1 cellular context compared by ENCODE assay signal in the genomic region with DNA sequence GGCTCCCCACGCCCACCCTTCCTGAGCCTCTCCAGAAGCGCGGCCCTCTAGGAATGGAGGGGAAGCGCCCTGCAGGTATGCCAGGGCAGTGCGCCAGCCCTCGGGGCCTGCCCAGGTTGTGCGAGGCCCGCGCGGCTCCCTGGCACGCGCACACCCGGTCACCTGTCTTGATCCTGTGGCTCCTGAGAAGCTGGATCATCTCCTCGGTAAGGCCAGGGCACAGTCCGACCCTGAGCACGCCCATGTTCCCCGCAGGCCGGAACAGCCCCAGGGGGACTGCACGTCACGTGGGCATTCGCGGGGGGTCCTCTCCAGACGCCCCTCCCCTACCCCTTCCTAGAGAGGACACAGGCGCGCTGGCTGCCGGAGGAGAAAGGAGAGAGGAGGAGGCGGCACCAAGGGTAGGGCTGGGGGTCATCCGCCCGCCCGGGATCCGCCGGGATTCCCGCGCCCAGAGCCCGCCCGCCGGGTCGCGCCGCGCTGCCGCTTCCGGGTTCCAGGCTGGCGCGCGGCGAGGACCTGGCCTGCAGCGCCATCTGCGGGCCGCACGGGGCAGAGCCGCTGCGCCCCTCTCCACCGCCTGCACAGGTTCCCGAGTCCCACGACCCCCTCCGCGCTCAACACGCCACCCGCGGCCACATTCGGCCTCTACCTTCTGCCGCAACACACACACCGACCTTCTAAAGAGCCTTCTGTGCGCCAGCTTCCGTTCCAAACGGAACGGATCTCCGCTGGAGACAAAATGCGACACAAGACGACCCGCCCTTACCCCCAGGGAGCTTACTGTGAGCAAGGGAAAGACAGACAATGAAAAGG.
A peak's percentile ranks its signal among the peaks of the same experiment; 100 is the strongest.
TF ChIP-seq lines count a peak whose summit lies in the region.

A gene (minus strand): TSS at position 491 of the 816 bp plus-strand sequence. CDS start 247 bp downstream, at position 244.

TF ChIP-seq in HepG2, 621 proteins besides CTCF, POLR2A, EP300 and RAD21 (continued from another document and continues in another):
- TF ChIP-seq, protein P1, sequence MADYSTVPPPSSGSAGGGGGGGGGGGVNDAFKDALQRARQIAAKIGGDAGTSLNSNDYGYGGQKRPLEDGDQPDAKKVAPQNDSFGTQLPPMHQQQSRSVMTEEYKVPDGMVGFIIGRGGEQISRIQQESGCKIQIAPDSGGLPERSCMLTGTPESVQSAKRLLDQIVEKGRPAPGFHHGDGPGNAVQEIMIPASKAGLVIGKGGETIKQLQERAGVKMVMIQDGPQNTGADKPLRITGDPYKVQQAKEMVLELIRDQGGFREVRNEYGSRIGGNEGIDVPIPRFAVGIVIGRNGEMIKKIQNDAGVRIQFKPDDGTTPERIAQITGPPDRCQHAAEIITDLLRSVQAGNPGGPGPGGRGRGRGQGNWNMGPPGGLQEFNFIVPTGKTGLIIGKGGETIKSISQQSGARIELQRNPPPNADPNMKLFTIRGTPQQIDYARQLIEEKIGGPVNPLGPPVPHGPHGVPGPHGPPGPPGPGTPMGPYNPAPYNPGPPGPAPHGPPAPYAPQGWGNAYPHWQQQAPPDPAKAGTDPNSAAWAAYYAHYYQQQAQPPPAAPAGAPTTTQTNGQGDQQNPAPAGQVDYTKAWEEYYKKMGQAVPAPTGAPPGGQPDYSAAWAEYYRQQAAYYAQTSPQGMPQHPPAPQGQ (CRISPR knock-in tag; IDR thresholded peaks at IDR 0.05; ENCODE audit: borderline replicate concordance) = no peak
- TF ChIP-seq ZNF329 (CRISPR knock-in tag; IDR thresholded peaks at IDR 0.05; ENCODE audit: low read depth) (peak; percentile 78; the same call in 1 of the 2 replicates), TEAD3 (CRISPR knock-in tag; optimal IDR thresholded peaks at IDR 0.05; ENCODE audit: borderline replicate concordance) (peak; percentile 21), CHD2 (IDR thresholded peaks at IDR 0.05; ENCODE audit: low read depth, low read length) (peak; percentile 81), CREB1 (IDR thresholded peaks at IDR 0.05) (no peak), CREB1 (CRISPR knock-in tag; IDR thresholded peaks at IDR 0.05) (no peak), SMYD3 (CRISPR knock-in tag; IDR thresholded peaks at IDR 0.05) (no peak), ZNF839 (CRISPR knock-in tag; IDR thresholded peaks at IDR 0.05; ENCODE audit: borderline replicate concordance) (no peak), KDM4B (CRISPR knock-in tag; IDR thresholded peaks at IDR 0.05) (no peak), PITX1 (CRISPR knock-in tag; IDR thresholded peaks at IDR 0.05) (no peak; the same call in 1 of the 2 replicates), ZNF674 (CRISPR knock-in tag; IDR thresholded peaks at IDR 0.05; ENCODE audit: low read depth) (0 out of 2 replicates have a peak, but pooled peaks have one; percentile 45), YEATS4 (CRISPR knock-in tag; IDR thresholded peaks at IDR 0.05; ENCODE audit: borderline replicate concordance) (no peak), NFE2L1 (CRISPR knock-in tag; IDR thresholded peaks at IDR 0.05; ENCODE audit: borderline replicate concordance) (no peak), HES4 (CRISPR knock-in tag; IDR thresholded peaks at IDR 0.05; ENCODE audit: borderline replicate concordance) (peak; percentile 72), ZNF205 (CRISPR knock-in tag; IDR thresholded peaks at IDR 0.05) (no peak), SOX13 (IDR thresholded peaks at IDR 0.05) (no peak), SOX13 (CRISPR knock-in tag; conservative IDR thresholded peaks at IDR 0.05 in 1 of 2, IDR thresholded peaks at IDR 0.05 in 1 of 2) (no peak; a peak in 1 of 4 replicates), ELF3 (CRISPR knock-in tag; IDR thresholded peaks at IDR 0.05) (peak; percentile 94), MED13 (CRISPR knock-in tag; IDR thresholded peaks at IDR 0.05) (no peak), ZNF331 (CRISPR knock-in tag; IDR thresholded peaks at IDR 0.05) (no peak), ZNF564 (CRISPR knock-in tag; IDR thresholded peaks at IDR 0.05) (0 out of 2 replicates have a peak, but pooled peaks have one; percentile 19), MTA1 (CRISPR knock-in tag; IDR thresholded peaks at IDR 0.05; ENCODE audit: borderline replicate concordance) (peak; percentile 55; the same call in 1 of the 2 replicates), NR2C2 (CRISPR knock-in tag; IDR thresholded peaks at IDR 0.05; ENCODE audit: borderline replicate concordance) (peak; percentile 74), NR2F1 (CRISPR knock-in tag; IDR thresholded peaks at IDR 0.05) (no peak)
- TF ChIP-seq, protein P2, sequence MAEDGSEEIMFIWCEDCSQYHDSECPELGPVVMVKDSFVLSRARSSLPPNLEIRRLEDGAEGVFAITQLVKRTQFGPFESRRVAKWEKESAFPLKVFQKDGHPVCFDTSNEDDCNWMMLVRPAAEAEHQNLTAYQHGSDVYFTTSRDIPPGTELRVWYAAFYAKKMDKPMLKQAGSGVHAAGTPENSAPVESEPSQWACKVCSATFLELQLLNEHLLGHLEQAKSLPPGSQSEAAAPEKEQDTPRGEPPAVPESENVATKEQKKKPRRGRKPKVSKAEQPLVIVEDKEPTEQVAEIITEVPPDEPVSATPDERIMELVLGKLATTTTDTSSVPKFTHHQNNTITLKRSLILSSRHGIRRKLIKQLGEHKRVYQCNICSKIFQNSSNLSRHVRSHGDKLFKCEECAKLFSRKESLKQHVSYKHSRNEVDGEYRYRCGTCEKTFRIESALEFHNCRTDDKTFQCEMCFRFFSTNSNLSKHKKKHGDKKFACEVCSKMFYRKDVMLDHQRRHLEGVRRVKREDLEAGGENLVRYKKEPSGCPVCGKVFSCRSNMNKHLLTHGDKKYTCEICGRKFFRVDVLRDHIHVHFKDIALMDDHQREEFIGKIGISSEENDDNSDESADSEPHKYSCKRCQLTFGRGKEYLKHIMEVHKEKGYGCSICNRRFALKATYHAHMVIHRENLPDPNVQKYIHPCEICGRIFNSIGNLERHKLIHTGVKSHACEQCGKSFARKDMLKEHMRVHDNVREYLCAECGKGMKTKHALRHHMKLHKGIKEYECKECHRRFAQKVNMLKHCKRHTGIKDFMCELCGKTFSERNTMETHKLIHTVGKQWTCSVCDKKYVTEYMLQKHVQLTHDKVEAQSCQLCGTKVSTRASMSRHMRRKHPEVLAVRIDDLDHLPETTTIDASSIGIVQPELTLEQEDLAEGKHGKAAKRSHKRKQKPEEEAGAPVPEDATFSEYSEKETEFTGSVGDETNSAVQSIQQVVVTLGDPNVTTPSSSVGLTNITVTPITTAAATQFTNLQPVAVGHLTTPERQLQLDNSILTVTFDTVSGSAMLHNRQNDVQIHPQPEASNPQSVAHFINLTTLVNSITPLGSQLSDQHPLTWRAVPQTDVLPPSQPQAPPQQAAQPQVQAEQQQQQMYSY (CRISPR knock-in tag; IDR thresholded peaks at IDR 0.05) = no peak
- TF ChIP-seq, protein P3, sequence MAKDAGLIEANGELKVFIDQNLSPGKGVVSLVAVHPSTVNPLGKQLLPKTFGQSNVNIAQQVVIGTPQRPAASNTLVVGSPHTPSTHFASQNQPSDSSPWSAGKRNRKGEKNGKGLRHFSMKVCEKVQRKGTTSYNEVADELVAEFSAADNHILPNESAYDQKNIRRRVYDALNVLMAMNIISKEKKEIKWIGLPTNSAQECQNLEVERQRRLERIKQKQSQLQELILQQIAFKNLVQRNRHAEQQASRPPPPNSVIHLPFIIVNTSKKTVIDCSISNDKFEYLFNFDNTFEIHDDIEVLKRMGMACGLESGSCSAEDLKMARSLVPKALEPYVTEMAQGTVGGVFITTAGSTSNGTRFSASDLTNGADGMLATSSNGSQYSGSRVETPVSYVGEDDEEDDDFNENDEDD (CRISPR knock-in tag; IDR thresholded peaks at IDR 0.05; ENCODE audit: borderline replicate concordance) = peak; percentile 93
- TF ChIP-seq, protein P4, sequence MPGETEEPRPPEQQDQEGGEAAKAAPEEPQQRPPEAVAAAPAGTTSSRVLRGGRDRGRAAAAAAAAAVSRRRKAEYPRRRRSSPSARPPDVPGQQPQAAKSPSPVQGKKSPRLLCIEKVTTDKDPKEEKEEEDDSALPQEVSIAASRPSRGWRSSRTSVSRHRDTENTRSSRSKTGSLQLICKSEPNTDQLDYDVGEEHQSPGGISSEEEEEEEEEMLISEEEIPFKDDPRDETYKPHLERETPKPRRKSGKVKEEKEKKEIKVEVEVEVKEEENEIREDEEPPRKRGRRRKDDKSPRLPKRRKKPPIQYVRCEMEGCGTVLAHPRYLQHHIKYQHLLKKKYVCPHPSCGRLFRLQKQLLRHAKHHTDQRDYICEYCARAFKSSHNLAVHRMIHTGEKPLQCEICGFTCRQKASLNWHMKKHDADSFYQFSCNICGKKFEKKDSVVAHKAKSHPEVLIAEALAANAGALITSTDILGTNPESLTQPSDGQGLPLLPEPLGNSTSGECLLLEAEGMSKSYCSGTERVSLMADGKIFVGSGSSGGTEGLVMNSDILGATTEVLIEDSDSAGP (CRISPR knock-in tag; IDR thresholded peaks at IDR 0.05; ENCODE audit: borderline replicate concordance) = peak; percentile 78; the same call in 1 of the 2 replicates
- TF ChIP-seq, protein P5, sequence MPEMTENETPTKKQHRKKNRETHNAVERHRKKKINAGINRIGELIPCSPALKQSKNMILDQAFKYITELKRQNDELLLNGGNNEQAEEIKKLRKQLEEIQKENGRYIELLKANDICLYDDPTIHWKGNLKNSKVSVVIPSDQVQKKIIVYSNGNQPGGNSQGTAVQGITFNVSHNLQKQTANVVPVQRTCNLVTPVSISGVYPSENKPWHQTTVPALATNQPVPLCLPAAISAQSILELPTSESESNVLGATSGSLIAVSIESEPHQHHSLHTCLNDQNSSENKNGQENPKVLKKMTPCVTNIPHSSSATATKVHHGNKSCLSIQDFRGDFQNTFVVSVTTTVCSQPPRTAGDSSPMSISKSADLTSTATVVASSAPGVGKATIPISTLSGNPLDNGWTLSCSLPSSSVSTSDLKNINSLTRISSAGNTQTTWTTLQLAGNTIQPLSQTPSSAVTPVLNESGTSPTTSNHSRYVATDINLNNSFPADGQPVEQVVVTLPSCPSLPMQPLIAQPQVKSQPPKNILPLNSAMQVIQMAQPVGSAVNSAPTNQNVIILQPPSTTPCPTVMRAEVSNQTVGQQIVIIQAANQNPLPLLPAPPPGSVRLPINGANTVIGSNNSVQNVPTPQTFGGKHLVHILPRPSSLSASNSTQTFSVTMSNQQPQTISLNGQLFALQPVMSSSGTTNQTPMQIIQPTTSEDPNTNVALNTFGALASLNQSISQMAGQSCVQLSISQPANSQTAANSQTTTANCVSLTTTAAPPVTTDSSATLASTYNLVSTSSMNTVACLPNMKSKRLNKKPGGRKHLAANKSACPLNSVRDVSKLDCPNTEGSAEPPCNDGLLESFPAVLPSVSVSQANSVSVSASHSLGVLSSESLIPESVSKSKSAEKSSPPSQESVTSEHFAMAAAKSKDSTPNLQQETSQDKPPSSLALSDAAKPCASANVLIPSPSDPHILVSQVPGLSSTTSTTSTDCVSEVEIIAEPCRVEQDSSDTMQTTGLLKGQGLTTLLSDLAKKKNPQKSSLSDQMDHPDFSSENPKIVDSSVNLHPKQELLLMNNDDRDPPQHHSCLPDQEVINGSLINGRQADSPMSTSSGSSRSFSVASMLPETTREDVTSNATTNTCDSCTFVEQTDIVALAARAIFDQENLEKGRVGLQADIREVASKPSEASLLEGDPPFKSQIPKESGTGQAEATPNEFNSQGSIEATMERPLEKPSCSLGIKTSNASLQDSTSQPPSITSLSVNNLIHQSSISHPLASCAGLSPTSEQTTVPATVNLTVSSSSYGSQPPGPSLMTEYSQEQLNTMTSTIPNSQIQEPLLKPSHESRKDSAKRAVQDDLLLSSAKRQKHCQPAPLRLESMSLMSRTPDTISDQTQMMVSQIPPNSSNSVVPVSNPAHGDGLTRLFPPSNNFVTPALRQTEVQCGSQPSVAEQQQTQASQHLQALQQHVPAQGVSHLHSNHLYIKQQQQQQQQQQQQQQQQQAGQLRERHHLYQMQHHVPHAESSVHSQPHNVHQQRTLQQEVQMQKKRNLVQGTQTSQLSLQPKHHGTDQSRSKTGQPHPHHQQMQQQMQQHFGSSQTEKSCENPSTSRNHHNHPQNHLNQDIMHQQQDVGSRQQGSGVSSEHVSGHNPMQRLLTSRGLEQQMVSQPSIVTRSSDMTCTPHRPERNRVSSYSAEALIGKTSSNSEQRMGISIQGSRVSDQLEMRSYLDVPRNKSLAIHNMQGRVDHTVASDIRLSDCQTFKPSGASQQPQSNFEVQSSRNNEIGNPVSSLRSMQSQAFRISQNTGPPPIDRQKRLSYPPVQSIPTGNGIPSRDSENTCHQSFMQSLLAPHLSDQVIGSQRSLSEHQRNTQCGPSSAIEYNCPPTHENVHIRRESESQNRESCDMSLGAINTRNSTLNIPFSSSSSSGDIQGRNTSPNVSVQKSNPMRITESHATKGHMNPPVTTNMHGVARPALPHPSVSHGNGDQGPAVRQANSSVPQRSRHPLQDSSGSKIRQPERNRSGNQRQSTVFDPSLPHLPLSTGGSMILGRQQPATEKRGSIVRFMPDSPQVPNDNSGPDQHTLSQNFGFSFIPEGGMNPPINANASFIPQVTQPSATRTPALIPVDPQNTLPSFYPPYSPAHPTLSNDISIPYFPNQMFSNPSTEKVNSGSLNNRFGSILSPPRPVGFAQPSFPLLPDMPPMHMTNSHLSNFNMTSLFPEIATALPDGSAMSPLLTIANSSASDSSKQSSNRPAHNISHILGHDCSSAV (CRISPR knock-in tag; IDR thresholded peaks at IDR 0.05; ENCODE audit: borderline replicate concordance) = no peak
- TF ChIP-seq, protein P6, sequence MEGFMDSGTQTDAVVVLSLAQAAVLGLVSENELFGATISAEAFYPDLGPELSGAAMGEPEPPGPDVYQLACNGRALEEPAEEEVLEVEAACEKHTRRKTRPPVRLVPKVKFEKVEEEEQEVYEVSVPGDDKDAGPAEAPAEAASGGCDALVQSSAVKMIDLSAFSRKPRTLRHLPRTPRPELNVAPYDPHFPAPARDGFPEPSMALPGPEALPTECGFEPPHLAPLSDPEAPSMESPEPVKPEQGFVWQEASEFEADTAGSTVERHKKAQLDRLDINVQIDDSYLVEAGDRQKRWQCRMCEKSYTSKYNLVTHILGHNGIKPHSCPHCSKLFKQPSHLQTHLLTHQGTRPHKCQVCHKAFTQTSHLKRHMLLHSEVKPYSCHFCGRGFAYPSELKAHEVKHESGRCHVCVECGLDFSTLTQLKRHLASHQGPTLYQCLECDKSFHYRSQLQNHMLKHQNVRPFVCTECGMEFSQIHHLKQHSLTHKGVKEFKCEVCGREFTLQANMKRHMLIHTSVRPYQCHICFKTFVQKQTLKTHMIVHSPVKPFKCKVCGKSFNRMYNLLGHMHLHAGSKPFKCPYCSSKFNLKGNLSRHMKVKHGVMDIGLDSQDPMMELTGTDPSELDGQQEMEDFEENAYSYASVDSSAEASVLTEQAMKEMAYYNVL (CRISPR knock-in tag; IDR thresholded peaks at IDR 0.05; ENCODE audit: borderline replicate concordance) = no peak
- TF ChIP-seq, protein P7, sequence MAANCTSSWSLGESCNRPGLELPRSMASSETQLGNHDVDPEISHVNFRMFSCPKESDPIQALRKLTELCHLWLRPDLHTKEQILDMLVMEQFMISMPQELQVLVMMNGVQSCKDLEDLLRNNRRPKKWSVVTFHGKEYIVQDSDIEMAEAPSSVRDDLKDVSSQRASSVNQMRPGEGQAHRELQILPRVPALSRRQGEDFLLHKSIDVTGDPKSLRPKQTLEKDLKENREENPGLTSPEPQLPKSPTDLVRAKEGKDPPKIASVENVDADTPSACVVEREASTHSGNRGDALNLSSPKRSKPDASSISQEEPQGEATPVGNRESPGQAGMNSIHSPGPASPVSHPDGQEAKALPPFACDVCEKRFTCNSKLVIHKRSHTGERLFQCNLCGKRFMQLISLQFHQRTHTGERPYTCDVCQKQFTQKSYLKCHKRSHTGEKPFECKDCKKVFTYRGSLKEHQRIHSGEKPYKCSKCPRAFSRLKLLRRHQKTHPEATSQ (CRISPR knock-in tag; IDR thresholded peaks at IDR 0.05; ENCODE audit: borderline replicate concordance) = no peak
